19 cellular contexts compared by ENCODE assay signal in the genomic region with DNA sequence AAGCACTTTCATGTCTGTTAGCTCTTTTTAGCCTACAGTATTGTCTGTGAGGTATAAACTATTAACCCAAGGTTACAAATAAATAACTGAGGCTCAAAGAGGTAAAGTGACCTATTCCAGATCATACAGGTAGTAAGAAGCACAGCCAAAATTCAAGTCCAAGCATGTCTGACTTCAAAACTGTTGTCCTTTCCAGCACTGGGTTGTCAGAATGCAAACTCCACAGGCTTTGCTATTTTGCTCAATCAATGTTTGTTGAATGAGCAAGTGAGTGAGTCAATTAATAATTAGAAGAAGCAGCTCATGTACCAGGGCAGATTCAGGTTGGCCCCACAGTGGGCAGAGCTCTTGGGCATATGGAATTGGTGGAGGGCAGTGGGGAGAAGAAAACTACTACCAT.
DNase-seq lines count a peak whose midpoint lies in the region; ATAC-seq, FAIRE-seq and TF ChIP-seq lines count a peak whose summit lies in the region.
"Had no signal": no experiment of that assay in that cellular context is flagged by ENCODE, and none has a peak within 500 bp of the region (broad histone marks: within the 10 kb centered on the region; RNA-seq: fewer than 3 reads in every experiment).

No MANE protein-coding gene starts in this region.

- TF ChIP-seq RAD21 in A549 (conservative IDR thresholded peaks at IDR 0.05 in 1 of 2, IDR thresholded peaks at IDR 0.05 in 1 of 2), result no peak

- H3K9me3 ChIP-seq in A549 (no peaks in the 10 kb centered on the region), astrocyte (ENCODE audit: insufficient read depth, low read depth, low read length) (no peaks in the 10 kb centered on the region), keratinocyte (ENCODE audit: control insufficient read depth, low read depth, low read length) (no peaks in the 10 kb centered on the region)

- H4K20me1 ChIP-seq in astrocyte (ENCODE audit: insufficient read depth, low read length) (no peaks in the 10 kb centered on the region), keratinocyte (ENCODE audit: control insufficient read depth, extremely low read depth, insufficient read depth, low read length) (no peaks in the 10 kb centered on the region)

- peaks cover 8% of the 10 kb centered on the region for H3K9me3 Mint-ChIP-seq in astrocyte (ENCODE audit: unreplicated experiment)

- TF ChIP-seq CTCF in A549 (IDR thresholded peaks at IDR 0.05) (no peak), astrocyte (IDR thresholded peaks at IDR 0.05; ENCODE audit: insufficient read depth, low read depth, low read length) (no peak), epithelial cell of esophagus (IDR thresholded peaks at IDR 0.05; ENCODE audit: insufficient read depth, low read depth, low read length, missing control alignments) (no peak), keratinocyte (optimal IDR thresholded peaks at IDR 0.05 in 1 of 3, IDR thresholded peaks at IDR 0.05 in 1 of 3, conservative IDR thresholded peaks at IDR 0.05 in 1 of 3; ENCODE audit: extremely low read depth in 1 of 3, insufficient read depth in 2 of 3, low read length in 3 of 3) (no peak)

- no peaks in the 10 kb centered on the region for H3K9me1 ChIP-seq in keratinocyte (ENCODE audit: control insufficient read depth, extremely low read depth, insufficient read depth, low read length)

- H3K9ac ChIP-seq in astrocyte (ENCODE audit: low read length) (no peak overlapping the region), keratinocyte (ENCODE audit: control insufficient read depth, extremely low read depth, insufficient read depth, low read length) (no peak overlapping the region)

- CTCF ChIA-PET in A549 (lab: Yijun Ruan, JAX), result interaction anchor here (1.0 to 1.9 kb wide), 2 partner anchors 11 to 1533 kb away, joined by 3 to 4 read pairs; no protein-coding TSS in a partner anchor

- H3K4me2 ChIP-seq in A549, result no peak overlapping the region
- H3K4me2 ChIP-seq in astrocyte (ENCODE audit: low read length), result no peak overlapping the region
- no peak overlapping the region for H3K4me2 ChIP-seq in keratinocyte (ENCODE audit: control insufficient read depth, extremely low read depth, insufficient read depth, low read depth, low read length)
- H3K4me2 ChIP-seq: GM23338 had no signal

- no peak for TF ChIP-seq POLR2A in A549 (IDR thresholded peaks at IDR 0.05; ENCODE audit: low read length)

- peak; percentile 51 for FAIRE-seq in A549 (lab: Jason Lieb, UNC)
- FAIRE-seq in astrocyte (lab: Jason Lieb, UNC), result peak; percentile 86
- no peak for FAIRE-seq in keratinocyte (lab: Jason Lieb, UNC)
- FAIRE-seq: GM12878, GM19239 had no signal

- ATAC-seq in A549 (no peak), GM19395 (IDR thresholded peaks at IDR 0.05; ENCODE audit: unreplicated experiment) (no peak), HG02623 (IDR thresholded peaks at IDR 0.05; ENCODE audit: unreplicated experiment) (no peak)
- ATAC-seq: GM12878, GM23338 had no signal

- H3K36me3 ChIP-seq in astrocyte (ENCODE audit: insufficient read depth, low read length) (no peaks in the 10 kb centered on the region), keratinocyte (ENCODE audit: control insufficient read depth in 2 of 2, extremely low read depth in 1 of 2, insufficient read depth in 2 of 2, low read length in 2 of 2) (no peaks in the 10 kb centered on the region)

- H3K4me3 Mint-ChIP-seq in astrocyte (ENCODE audit: unreplicated experiment), result no peak overlapping the region
- H3K4me3 Mint-ChIP-seq: CD4-positive, alpha-beta memory T cell; GM23338; H9 had no signal

- TF ChIP-seq EP300 in A549 (IDR thresholded peaks at IDR 0.05), result no peak

- H3K4me3 ChIP-seq in A549 (no peak overlapping the region), astrocyte (ENCODE audit: insufficient read depth, low read depth, low read length) (no peak overlapping the region), epithelial cell of esophagus (ENCODE audit: low read length) (no peak overlapping the region), keratinocyte (ENCODE audit: control insufficient read depth in 2 of 3, extremely low read depth in 1 of 3, insufficient read depth in 2 of 3, low read depth in 1 of 3, low read length in 3 of 3) (no peak overlapping the region)
- H3K4me3 ChIP-seq: GM12878, GM23338 had no signal

- H2AFZ ChIP-seq in astrocyte (ENCODE audit: low read depth, low read length) (no peak overlapping the region), keratinocyte (ENCODE audit: control insufficient read depth, low read length) (no peak overlapping the region)
- H2AFZ ChIP-seq: GM23338 had no signal

- H3K27me3 ChIP-seq in astrocyte (ENCODE audit: insufficient read depth, low read length) (no peaks in the 10 kb centered on the region), keratinocyte (ENCODE audit: control insufficient read depth, extremely low read depth, insufficient read depth, low read length) (no peaks in the 10 kb centered on the region)

- dilution Hi-C loops in keratinocyte (cut with MboI; ENCODE audit: extremely low pct_ligation_motif_present, low sequenced_read_pairs), result no loop called here

- no peak overlapping the region for H3K27ac Mint-ChIP-seq in astrocyte (ENCODE audit: unreplicated experiment)
- H3K27ac Mint-ChIP-seq: CD4-positive, alpha-beta memory T cell; GM23338; H9 had no signal

- no peak overlapping the region for H3K27ac ChIP-seq in A549
- H3K27ac ChIP-seq in astrocyte (ENCODE audit: low read depth, low read length), result no peak overlapping the region
- no peak overlapping the region for H3K27ac ChIP-seq in keratinocyte (ENCODE audit: control insufficient read depth, insufficient read depth, low read length)

- no peaks in the 10 kb centered on the region for H3K79me2 ChIP-seq in astrocyte (ENCODE audit: insufficient read depth, low read length)
- no peaks in the 10 kb centered on the region for H3K79me2 ChIP-seq in keratinocyte (ENCODE audit: control insufficient read depth, insufficient read depth, low read length)

- DNase-seq in A549 (ENCODE audit: low read depth in 1 of 2, low spot score in 1 of 2) (no peak), astrocyte (ENCODE audit: low read depth) (no peak), epithelial cell of esophagus (ENCODE audit: low read depth) (peak; percentile 66), keratinocyte (ENCODE audit: low read depth, low spot score) (peak; percentile 7), DMS 273 (lab: John Stamatoyannopoulos, UW; ENCODE audit: unreplicated experiment) (no peak)
- DNase-seq: 8988T; C1 segment of cervical spinal cord; Calu3; CD4-positive, alpha-beta memory T cell; COR-L47; DMS153; DMS79; GDM1; H9 had no signal

- POLR2A ChIA-PET in A549 (lab: Yijun Ruan, JAX), result no interaction called here

- H3K27me3 Mint-ChIP-seq in astrocyte (ENCODE audit: low read depth, unreplicated experiment), result no peaks in the 10 kb centered on the region

- no peaks in the 10 kb centered on the region for H3K36me3 Mint-ChIP-seq in astrocyte (ENCODE audit: low read depth, unreplicated experiment)
- H3K36me3 Mint-ChIP-seq: CD4-positive, alpha-beta memory T cell had no signal

- H3K4me1 ChIP-seq in A549 (peaks cover 4% of the 10 kb centered on the region; the same call in 1 of the 3 replicates), astrocyte (ENCODE audit: insufficient read depth, low read length) (no peaks in the 10 kb centered on the region), keratinocyte (ENCODE audit: control insufficient read depth, extremely low read depth, insufficient read depth, low read length) (peaks cover 4% of the 10 kb centered on the region)

- peaks cover 20% of the 10 kb centered on the region for H3K4me1 Mint-ChIP-seq in astrocyte (ENCODE audit: low read depth, unreplicated experiment)
- H3K4me1 Mint-ChIP-seq: CD4-positive, alpha-beta memory T cell; GM23338; H9 had no signal

TF ChIP-seq in A549, 52 proteins besides CTCF, POLR2A, EP300 and RAD21:
- TF ChIP-seq KDM5A (IDR thresholded peaks at IDR 0.05), result no peak
- TF ChIP-seq SMC3 (IDR thresholded peaks at IDR 0.05), result no peak
- TF ChIP-seq, protein P1, sequence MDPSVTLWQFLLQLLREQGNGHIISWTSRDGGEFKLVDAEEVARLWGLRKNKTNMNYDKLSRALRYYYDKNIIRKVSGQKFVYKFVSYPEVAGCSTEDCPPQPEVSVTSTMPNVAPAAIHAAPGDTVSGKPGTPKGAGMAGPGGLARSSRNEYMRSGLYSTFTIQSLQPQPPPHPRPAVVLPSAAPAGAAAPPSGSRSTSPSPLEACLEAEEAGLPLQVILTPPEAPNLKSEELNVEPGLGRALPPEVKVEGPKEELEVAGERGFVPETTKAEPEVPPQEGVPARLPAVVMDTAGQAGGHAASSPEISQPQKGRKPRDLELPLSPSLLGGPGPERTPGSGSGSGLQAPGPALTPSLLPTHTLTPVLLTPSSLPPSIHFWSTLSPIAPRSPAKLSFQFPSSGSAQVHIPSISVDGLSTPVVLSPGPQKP (IDR thresholded peaks at IDR 0.05; ENCODE audit: low read depth, low read length), result no peak
- TF ChIP-seq RARB (CRISPR knock-in tag; IDR thresholded peaks at IDR 0.05), result no peak
- TF ChIP-seq, protein P2, sequence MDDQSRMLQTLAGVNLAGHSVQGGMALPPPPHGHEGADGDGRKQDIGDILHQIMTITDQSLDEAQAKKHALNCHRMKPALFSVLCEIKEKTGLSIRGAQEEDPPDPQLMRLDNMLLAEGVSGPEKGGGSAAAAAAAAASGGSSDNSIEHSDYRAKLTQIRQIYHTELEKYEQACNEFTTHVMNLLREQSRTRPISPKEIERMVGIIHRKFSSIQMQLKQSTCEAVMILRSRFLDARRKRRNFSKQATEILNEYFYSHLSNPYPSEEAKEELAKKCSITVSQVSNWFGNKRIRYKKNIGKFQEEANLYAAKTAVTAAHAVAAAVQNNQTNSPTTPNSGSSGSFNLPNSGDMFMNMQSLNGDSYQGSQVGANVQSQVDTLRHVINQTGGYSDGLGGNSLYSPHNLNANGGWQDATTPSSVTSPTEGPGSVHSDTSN (IDR thresholded peaks at IDR 0.05), result no peak
- TF ChIP-seq GATA3 (IDR thresholded peaks at IDR 0.05; ENCODE audit: borderline replicate concordance), result no peak
- no peak for TF ChIP-seq HOXB13 (CRISPR knock-in tag; IDR thresholded peaks at IDR 0.05; ENCODE audit: low read depth)
- TF ChIP-seq, protein P3, sequence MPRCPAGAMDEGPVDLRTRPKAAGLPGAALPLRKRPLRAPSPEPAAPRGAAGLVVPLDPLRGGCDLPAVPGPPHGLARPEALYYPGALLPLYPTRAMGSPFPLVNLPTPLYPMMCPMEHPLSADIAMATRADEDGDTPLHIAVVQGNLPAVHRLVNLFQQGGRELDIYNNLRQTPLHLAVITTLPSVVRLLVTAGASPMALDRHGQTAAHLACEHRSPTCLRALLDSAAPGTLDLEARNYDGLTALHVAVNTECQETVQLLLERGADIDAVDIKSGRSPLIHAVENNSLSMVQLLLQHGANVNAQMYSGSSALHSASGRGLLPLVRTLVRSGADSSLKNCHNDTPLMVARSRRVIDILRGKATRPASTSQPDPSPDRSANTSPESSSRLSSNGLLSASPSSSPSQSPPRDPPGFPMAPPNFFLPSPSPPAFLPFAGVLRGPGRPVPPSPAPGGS (IDR thresholded peaks at IDR 0.05), result no peak

Comparison
In these comparisons a context has a peak if more than half of its experiments do, and no peak if none do; other contexts are left out.
1. DNase-seq: peak in epithelial cell of esophagus (single experiment) and keratinocyte (single experiment); none in A549 (0 of 2), astrocyte (single experiment) and DMS 273 (single experiment).